In the genomic region with DNA sequence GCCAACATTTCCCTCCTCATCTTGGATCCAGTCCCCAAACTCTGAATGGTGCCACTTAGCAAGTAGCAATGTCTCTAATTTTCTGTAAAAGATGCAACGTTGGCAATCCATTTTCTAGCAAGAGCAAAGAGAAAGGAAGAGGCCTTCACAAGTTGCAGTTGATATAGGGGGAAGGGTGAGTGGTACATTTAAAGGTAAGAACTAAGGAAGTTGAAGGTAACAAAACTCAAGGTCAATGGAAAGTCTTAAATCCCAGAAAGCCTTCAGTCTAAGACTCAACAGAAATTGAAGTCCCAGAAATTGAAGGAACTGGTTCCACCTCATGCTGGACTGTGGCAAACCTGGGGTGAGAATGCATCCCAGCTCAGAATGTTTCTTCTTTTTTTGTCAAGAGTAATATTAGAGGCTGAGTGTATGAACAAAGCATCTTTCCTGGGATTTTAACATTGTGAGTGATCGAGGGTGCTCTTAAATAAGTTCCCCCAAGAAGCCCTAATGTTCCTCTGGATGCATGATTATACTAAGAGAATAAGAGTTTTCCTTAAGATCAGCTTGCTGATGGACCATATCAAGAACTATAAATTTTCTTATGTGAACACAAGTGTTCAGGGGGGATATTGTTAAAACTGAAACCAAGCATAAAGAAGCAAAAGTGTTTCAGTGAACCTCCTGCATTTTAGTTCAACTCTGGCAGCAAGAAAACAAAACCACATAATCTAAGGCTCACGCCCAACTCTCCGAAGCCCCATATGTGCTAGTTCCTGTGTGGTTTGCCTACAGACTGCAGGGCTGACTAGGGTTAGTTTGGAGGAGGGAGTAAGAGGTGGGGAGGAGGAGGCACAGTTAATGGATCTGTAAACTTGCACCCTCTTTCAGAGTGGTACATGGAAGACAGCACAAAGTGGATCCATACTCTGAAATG, we compare ENCODE assay signal across 8 cellular contexts. TPM values are rescaled to one million over a fixed set of nuclear protein-coding genes. Genes with fewer than 3 reads are reported as not detected.
DNase-seq lines count a peak whose midpoint lies in the region; ATAC-seq and FAIRE-seq lines count a peak whose summit lies in the region.

Gene GRAP2 (plus strand): TSS at position 779 of the 922 bp plus-strand sequence. CDS start 46,023 bp downstream, outside the sequence.

- H3K4me3 Mint-ChIP-seq in activated CD8-positive, alpha-beta memory T cell treated with anti-CD3 and anti-CD28 coated beads, Interleukin-2, amount 10 ng/mL, durations not matched to agents 7 days and 5 days = peak within 1 kb of the TSS; percentile 90

- peak; percentile 92 for ATAC-seq in activated CD8-positive, alpha-beta memory T cell treated with anti-CD3 and anti-CD28 coated beads, Interleukin-2, amount 10 ng/mL, durations not matched to agents 7 days and 5 days
- no peak for ATAC-seq in HG02840 (IDR thresholded peaks at IDR 0.05; ENCODE audit: low FRiP score, unreplicated experiment)

- H3K4me1 Mint-ChIP-seq in activated CD8-positive, alpha-beta memory T cell treated with anti-CD3 and anti-CD28 coated beads, Interleukin-2, amount 10 ng/mL, durations not matched to agents 7 days and 5 days = peaks cover 16% of the 10 kb centered on the region

- H3K9me3 Mint-ChIP-seq in activated CD8-positive, alpha-beta memory T cell treated with anti-CD3 and anti-CD28 coated beads, Interleukin-2, amount 10 ng/mL, durations not matched to agents 7 days and 5 days (ENCODE audit: low read depth) = no peaks in the 10 kb centered on the region

- DNase-seq in GM19239 (ENCODE audit: insufficient read length, low spot score) (peak; percentile 38), KG1 (lab: John Stamatoyannopoulos, UW) (peak; percentile 70), kidney tubule cell (ENCODE audit: low spot score) (no peak), islet precursor cell (no peak), DMS53 (lab: John Stamatoyannopoulos, UW) (no peak)
- DNase-seq in activated CD8-positive, alpha-beta memory T cell treated with anti-CD3 and anti-CD28 coated beads, Interleukin-2, amount 10 ng/mL, durations not matched to agents 7 days and 5 days = peak; percentile 93
- DNase-seq in stimulated activated CD4-positive, alpha-beta T cell treated with anti-CD3 and anti-CD28 coated beads, Interleukin-4, amount 100 ng/mL, for 24 hours = peak; percentile 72

- no peaks in the 10 kb centered on the region for H3K27me3 Mint-ChIP-seq in activated CD8-positive, alpha-beta memory T cell treated with anti-CD3 and anti-CD28 coated beads, Interleukin-2, amount 10 ng/mL, durations not matched to agents 7 days and 5 days

- peaks cover 41% of the 10 kb centered on the region for H3K36me3 Mint-ChIP-seq in activated CD8-positive, alpha-beta memory T cell treated with anti-CD3 and anti-CD28 coated beads, Interleukin-2, amount 10 ng/mL, durations not matched to agents 7 days and 5 days

- peak within 1 kb of the TSS; percentile 94 for H3K27ac Mint-ChIP-seq in activated CD8-positive, alpha-beta memory T cell treated with anti-CD3 and anti-CD28 coated beads, Interleukin-2, amount 10 ng/mL, durations not matched to agents 7 days and 5 days

- peak; percentile 98 for FAIRE-seq in GM19239 (lab: Jason Lieb, UNC)

- CTCF ChIA-PET in activated CD8-positive, alpha-beta memory T cell treated with anti-CD3 and anti-CD28 coated beads, Interleukin-2, amount 10 ng/mL, durations not matched to agents 7 days and 5 days (lab: Charles Lee) = interaction anchor here (0.8 to 2.4 kb wide), 5 partner anchors 8 to 371 kb away, joined by 3 to 9 read pairs (median 3); no protein-coding TSS in a partner anchor

RNA-seq across cellular contexts. Expression of gene GRAP2, which starts in this region (rescaled TPM):
- total RNA-seq in activated CD8-positive, alpha-beta memory T cell treated with anti-CD3 and anti-CD28 coated beads, Interleukin-2, amount 10 ng/mL, durations not matched to agents 7 days and 5 days = 100 to 1,000 TPM; 183 to 257 TPM

Comparison
In these comparisons a context has a peak if more than half of its experiments do, and no peak if none do; other contexts are left out.
1. DNase-seq: peak in GM19239 (single experiment), KG1 (single experiment), activated CD8-positive, alpha-beta memory T cell treated with anti-CD3 and anti-CD28 coated beads, Interleukin-2, amount 10 ng/mL, durations not matched to agents 7 days and 5 days (single experiment) and stimulated activated CD4-positive, alpha-beta T cell treated with anti-CD3 and anti-CD28 coated beads, Interleukin-4, amount 100 ng/mL, for 24 hours (single experiment); none in kidney tubule cell (single experiment), islet precursor cell (single experiment) and DMS53 (single experiment).